In genomic region chr1:6461237-6461530, GRCh38 we compare ENCODE assay signal across 15 cellular contexts. TPM values are rescaled to one million over a fixed set of nuclear protein-coding genes. Genes with fewer than 3 reads are reported as not detected.
DNase-seq lines count a peak whose midpoint lies in the region; ATAC-seq, FAIRE-seq and TF ChIP-seq lines count a peak whose summit lies in the region.
"Had no signal": no experiment of that assay in that cellular context is flagged by ENCODE, and none has a peak within 500 bp of the region (broad histone marks: within the 10 kb centered on the region; RNA-seq: fewer than 3 reads in every experiment).

No MANE protein-coding gene starts in this region.

- H3K4me3 ChIP-seq in GM23248 (no peak overlapping the region), K562 (no peak overlapping the region), mucosa of stomach (ENCODE audit: low read length) (no peak overlapping the region), PC-3 (ENCODE audit: low read length) (no peak overlapping the region)

- DNase-seq in T-helper 1 cell (no peak), GM23248 (peak; percentile 22), K562 (ENCODE audit: extremely low read depth in 1 of 4, low spot score in 3 of 4) (peak in 1 of 4 experiments; percentile 14), chondrocyte (ENCODE audit: low spot score) (no peak), PC-3 (no peak), T1000 (lab: John Stamatoyannopoulos, UW) (no peak)
- DNase-seq: left cardiac atrium, NCI-H187 treated with DMSO at 0.1 percent for 48 hours, NCI-H524 treated with DMSO at 0.1 percent for 48 hours, psoas muscle, upper lobe of left lung had no signal

- CTCF ChIA-PET in K562 (lab: Yijun Ruan, JAX; ENCODE audit: low intra/inter-chr PET ratio): no interaction called here
- CTCF ChIA-PET in PC-3 (lab: Charles Lee): no interaction called here

- H3K27me3 Mint-ChIP-seq in T-helper 1 cell treated with Interleukin-12 subunit alpha and Interleukin-12 subunit beta and Interleukin-4 antibody, amounts not matched to agents 30 μg/mL and 1 μg/mL, for 36 hours (ENCODE audit: low read depth): peaks cover 13% of the 10 kb centered on the region
- no peaks in the 10 kb centered on the region for H3K27me3 Mint-ChIP-seq in chondrocyte (ENCODE audit: low read depth)

- no peak overlapping the region for H2AFZ ChIP-seq in GM23248
- H2AFZ ChIP-seq in K562 (ENCODE audit: low read depth, low read length): no peak overlapping the region
- H2AFZ ChIP-seq in PC-3 (ENCODE audit: low read length): no peak overlapping the region

- H3K9ac ChIP-seq in GM23248 (no peak overlapping the region), K562 (ENCODE audit: insufficient read depth in 1 of 2, low read depth in 2 of 2, low read length in 2 of 2) (no peak overlapping the region), mucosa of stomach (ENCODE audit: low read length) (peak overlapping the region; percentile 47), PC-3 (ENCODE audit: low read length) (no peak overlapping the region)

- FAIRE-seq in K562 (lab: Jason Lieb, UNC): no peak
- FAIRE-seq: colon had no signal

- TF ChIP-seq CTCF in K562 (IDR thresholded peaks at IDR 0.05 in 2 of 3, conservative IDR thresholded peaks at IDR 0.05 in 1 of 3; ENCODE audit: insufficient read depth in 2 of 3, low read depth in 1 of 3, low read length in 3 of 3) (no peak), chondrocyte (IDR thresholded peaks at IDR 0.05) (no peak), PC-3 (conservative IDR thresholded peaks at IDR 0.05; ENCODE audit: low read depth, low read length) (no peak)

- ATAC-seq in K562 (no peak), PC-3 (no peak)
- ATAC-seq: psoas muscle had no signal

- no peaks in the 10 kb centered on the region for H3K9me3 ChIP-seq in GM23248 (ENCODE audit: low read depth)
- H3K9me3 ChIP-seq in K562 (replicated peaks; ENCODE audit: control insufficient read depth, insufficient read depth, low read depth, low read length): no peaks in the 10 kb centered on the region
- no peaks in the 10 kb centered on the region for H3K9me3 ChIP-seq in mucosa of stomach (ENCODE audit: control insufficient read depth, low read length)
- no peaks in the 10 kb centered on the region for H3K9me3 ChIP-seq in PC-3 (ENCODE audit: low read length)
- H3K9me3 ChIP-seq: psoas muscle, upper lobe of left lung had no signal

- H3K9me1 ChIP-seq in K562 (ENCODE audit: control insufficient read depth, insufficient read depth, low read length): no peaks in the 10 kb centered on the region

- H3K27ac ChIP-seq in GM23248: no peak overlapping the region
- H3K27ac ChIP-seq in K562 (ENCODE audit: extremely low read depth, low read depth, low read length): no peak overlapping the region
- no peak overlapping the region for H3K27ac ChIP-seq in PC-3 (ENCODE audit: low read length)
- H3K27ac ChIP-seq: 22Rv1, psoas muscle had no signal

- H3K36me3 ChIP-seq in GM23248 (ENCODE audit: low read depth) (no peaks in the 10 kb centered on the region), K562 (ENCODE audit: control insufficient read depth, insufficient read depth, low read length) (no peaks in the 10 kb centered on the region), mucosa of stomach (ENCODE audit: control insufficient read depth, insufficient read depth, low read length) (no peaks in the 10 kb centered on the region), PC-3 (ENCODE audit: low read depth, low read length) (peaks cover 16% of the 10 kb centered on the region)

- TF ChIP-seq RAD21 in K562 (CRISPR knock-in tag; conservative IDR thresholded peaks at IDR 0.05 in 1 of 2, IDR thresholded peaks at IDR 0.05 in 1 of 2): no peak

- no TSS peak for BruUV-seq in K562 (replicated peaks; lab: Mats Ljungman, UMichigan)
- no TSS peak for BruUV-seq in PC-3 (replicated peaks; lab: Mats Ljungman, UMichigan)

- intact Hi-C loops in K562 (cut with micrococcal nuclease) (no loop called here), PC-3 (cut with micrococcal nuclease) (no loop called here)

- H3K27me3 ChIP-seq in GM23248 (replicated peaks; ENCODE audit: insufficient read depth) (peaks cover 23% of the 10 kb centered on the region), K562 (ENCODE audit: control insufficient read depth in 2 of 2, insufficient read depth in 2 of 2, low read length in 2 of 2) (peaks cover 64 to 80% of the 10 kb centered on the region in 2 experiments), mucosa of stomach (ENCODE audit: control insufficient read depth, insufficient read depth, low read length) (peaks cover 36% of the 10 kb centered on the region), PC-3 (ENCODE audit: low read length) (no peaks in the 10 kb centered on the region)

- H4K20me1 ChIP-seq in GM23248 (ENCODE audit: insufficient read depth): no peaks in the 10 kb centered on the region
- H4K20me1 ChIP-seq in K562 (replicated peaks; ENCODE audit: control insufficient read depth, insufficient read depth, low read length): peaks cover 27% of the 10 kb centered on the region
- no peaks in the 10 kb centered on the region for H4K20me1 ChIP-seq in PC-3 (ENCODE audit: low read length)

- 35 to 55% methylated on average over 28 to 29 of the region's 29 CpGs for WGBS in GM23248 (ENCODE audit: low coverage in 1 of 2, low lambda C conversion rate in 2 of 2, missing lambda C conversion rate in 2 of 2), 2 experiments
- 40% methylated on average over 29 of the region's 29 CpGs for WGBS in K562 (ENCODE audit: insufficient coverage, low coverage, missing lambda C conversion rate)

- no peak for TF ChIP-seq POLR2A in K562 (conservative IDR thresholded peaks at IDR 0.05)

- H3K4me2 ChIP-seq in GM23248 (ENCODE audit: unreplicated experiment) (no peak overlapping the region), K562 (ENCODE audit: insufficient read depth, low read length) (no peak overlapping the region), PC-3 (ENCODE audit: low read length) (no peak overlapping the region)

- no peaks in the 10 kb centered on the region for H3K9me3 Mint-ChIP-seq in T-helper 1 cell treated with Interleukin-12 subunit alpha and Interleukin-12 subunit beta and Interleukin-4 antibody, amounts not matched to agents 30 μg/mL and 1 μg/mL, for 36 hours
- H3K9me3 Mint-ChIP-seq in chondrocyte (ENCODE audit: low read depth): no peaks in the 10 kb centered on the region

- H3K36me3 Mint-ChIP-seq in T-helper 1 cell treated with Interleukin-12 subunit alpha and Interleukin-12 subunit beta and Interleukin-4 antibody, amounts not matched to agents 30 μg/mL and 1 μg/mL, for 36 hours (ENCODE audit: low read depth): peaks cover 43% of the 10 kb centered on the region
- peaks cover 18% of the 10 kb centered on the region for H3K36me3 Mint-ChIP-seq in chondrocyte (ENCODE audit: low read depth)

- H3F3A ChIP-seq in GM23248 (ENCODE audit: insufficient read depth) (no peaks in the 10 kb centered on the region), PC-3 (ENCODE audit: low read length, unreplicated experiment) (no peaks in the 10 kb centered on the region)

- TF ChIP-seq EP300 in K562 (IDR thresholded peaks at IDR 0.05; ENCODE audit: low read length): no peak

- H3K79me2 ChIP-seq in GM23248 (ENCODE audit: insufficient read depth) (no peaks in the 10 kb centered on the region), K562 (ENCODE audit: control insufficient read depth, insufficient read depth, low read length) (no peaks in the 10 kb centered on the region), PC-3 (ENCODE audit: low read length) (no peaks in the 10 kb centered on the region)

- peak overlapping the region; percentile 90 for H3K4me3 Mint-ChIP-seq in T-helper 1 cell treated with Interleukin-12 subunit alpha and Interleukin-12 subunit beta and Interleukin-4 antibody, amounts not matched to agents 30 μg/mL and 1 μg/mL, for 36 hours
- no peak overlapping the region for H3K4me3 Mint-ChIP-seq in chondrocyte (ENCODE audit: unreplicated experiment)

- POLR2A ChIA-PET in K562 (lab: Yijun Ruan, JAX): interaction anchor here (0.6 kb wide), 1 partner anchor 228 kb away, joined by 3 read pairs; no protein-coding TSS in a partner anchor
- POLR2A ChIA-PET in PC-3 (lab: Charles Lee; ENCODE audit: unreplicated experiment): no interaction called here

- in situ Hi-C loops in GM23248 (cut with MboI): no loop called here
- in situ Hi-C loops in K562 (cut with MboI): no loop called here

- H3K9me2 ChIP-seq in GM23248 (ENCODE audit: insufficient read depth) (no peaks in the 10 kb centered on the region), PC-3 (replicated peaks; ENCODE audit: low read length) (no peaks in the 10 kb centered on the region)

- no peaks in the 10 kb centered on the region for H3K4me1 ChIP-seq in GM23248 (ENCODE audit: insufficient read depth)
- peaks cover 0 to 50% of the 10 kb centered on the region in 2 experiments; a peak in 2 of 5 replicates for H3K4me1 ChIP-seq in K562 (replicated peaks in 1 of 2; ENCODE audit: control insufficient read depth in 2 of 2, insufficient read depth in 2 of 2, low read length in 2 of 2)
- peaks cover 10% of the 10 kb centered on the region for H3K4me1 ChIP-seq in mucosa of stomach (ENCODE audit: control insufficient read depth, insufficient read depth, low read length)
- H3K4me1 ChIP-seq in PC-3 (ENCODE audit: insufficient read depth, low read length): no peaks in the 10 kb centered on the region
- H3K4me1 ChIP-seq: psoas muscle had no signal

- H3K27ac Mint-ChIP-seq in T-helper 1 cell treated with Interleukin-12 subunit alpha and Interleukin-12 subunit beta and Interleukin-4 antibody, amounts not matched to agents 30 μg/mL and 1 μg/mL, for 36 hours: peak overlapping the region; percentile 94
- H3K27ac Mint-ChIP-seq in chondrocyte (ENCODE audit: unreplicated experiment): no peak overlapping the region

- H3K4me1 Mint-ChIP-seq in T-helper 1 cell treated with Interleukin-12 subunit alpha and Interleukin-12 subunit beta and Interleukin-4 antibody, amounts not matched to agents 30 μg/mL and 1 μg/mL, for 36 hours (ENCODE audit: low read depth): peaks cover 43% of the 10 kb centered on the region
- no peaks in the 10 kb centered on the region for H3K4me1 Mint-ChIP-seq in chondrocyte (ENCODE audit: low read depth)

RNA-seq across cellular contexts. Expression of gene TNFRSF25, which starts 4.8 kb away (rescaled TPM):
- 5.6 and 12.1 TPM in 2 replicates for total RNA-seq in GM23248 (2014; rRNA removed; shearing (Covaris generic))
- polyA plus RNA-seq in GM23248 (2016; fragmentation: Nextera tagmentation; extraction: Ambion mirVana): 2.5 and 3.1 TPM in 2 replicates
- 2.3 TPM in 1 of 2 replicates, not detected in the other for total RNA-seq in K562 (2011; cell fraction: chromatin; rRNA removed; ENCODE audit: low replicate concordance)
- total RNA-seq in K562 (2011; cell fraction: nucleolus; rRNA removed): 0.26 and 2.2 TPM in 2 replicates
- 1.2 and 1.6 TPM in 2 replicates for total RNA-seq in K562 (2011; cell fraction: nucleoplasm; rRNA removed)
- not detected in 2 replicates for total RNA-seq in K562 (2014; rRNA removed)
- total RNA-seq in K562 (2014; rRNA removed; fragmentation: Illumina TruSeq; extraction: Trizol): not detected in 2 replicates
- not detected in 2 replicates for total RNA-seq in K562 (2015; rRNA removed; fragmentation: Illumina TruSeq; extraction: Trizol)
- total RNA-seq in K562 (2021): 0.49 and 0.89 TPM in 2 replicates
- polyA plus RNA-seq in K562 (2011; rRNA removed): 0.14 and 0.24 TPM in 2 replicates
- polyA plus RNA-seq in K562 (2011; cell fraction: cytosol; rRNA removed): 0.16 and 0.30 TPM in 2 replicates
- 0.90 and 2.6 TPM in 2 replicates for polyA plus RNA-seq in K562 (2011; cell fraction: nucleus; rRNA removed)
- polyA plus RNA-seq in K562 (2012): 0.10 and 0.14 TPM in 2 replicates
- not detected in 2 replicates for polyA plus RNA-seq in K562 (2014; fragmentation: Illumina TruSeq; extraction: Trizol)
- polyA plus RNA-seq in K562 (2014; fragmentation: Nextera tagmentation; extraction: Ambion mirVana): not detected
- not detected in 2 replicates for polyA plus RNA-seq in K562 (2014; rRNA removed)
- not detected in 2 replicates for polyA minus RNA-seq in K562 (2011; rRNA and poly(A)+ RNA removed)
- not detected in 2 replicates for polyA minus RNA-seq in K562 (2011; cell fraction: cytosol; rRNA and poly(A)+ RNA removed)
- polyA minus RNA-seq in K562 (2011; cell fraction: nucleus; rRNA and poly(A)+ RNA removed): 0.13 TPM in 1 of 2 replicates, not detected in the other
- total RNA-seq in chondrocyte: 20.1 to 32.4 TPM (median 21.4 TPM) in 3 replicates
- total RNA-seq in PC-3 (2014; rRNA removed): 42.5 and 60.1 TPM in 2 replicates

RNA-seq across cellular contexts. Expression of gene PLEKHG5, which starts 30.3 kb away (rescaled TPM):
- total RNA-seq in GM23248 (2014; rRNA removed; shearing (Covaris generic)): 7.0 and 7.6 TPM in 2 replicates
- polyA plus RNA-seq in GM23248 (2016; fragmentation: Nextera tagmentation; extraction: Ambion mirVana) (2.0 and 2.8 TPM in 2 replicates), K562 (2011; rRNA removed) (0.11 and 0.16 TPM in 2 replicates), K562 (2014; fragmentation: Illumina TruSeq; extraction: Trizol) (0.07 and 0.12 TPM in 2 replicates), K562 (2014; fragmentation: Nextera tagmentation; extraction: Ambion mirVana) (not detected), K562 (2014; rRNA removed) (0.13 and 0.26 TPM in 2 replicates)
- total RNA-seq in K562 (2011; cell fraction: chromatin; rRNA removed; ENCODE audit: low replicate concordance): 0.51 and 2.5 TPM in 2 replicates
- 1.4 and 1.5 TPM in 2 replicates for total RNA-seq in K562 (2011; cell fraction: nucleolus; rRNA removed)
- total RNA-seq in K562 (2011; cell fraction: nucleoplasm; rRNA removed): 0.88 and 0.99 TPM in 2 replicates
- total RNA-seq in K562 (2014; rRNA removed) (0.05 and 0.20 TPM in 2 replicates), K562 (2014; rRNA removed; fragmentation: Illumina TruSeq; extraction: Trizol) (0.04 TPM in 1 of 2 replicates, not detected in the other), K562 (2015; rRNA removed; fragmentation: Illumina TruSeq; extraction: Trizol) (not detected in 2 replicates), K562 (2021) (0.29 TPM in 2 replicates), chondrocyte (32.4 to 50.5 TPM (median 33.6 TPM) in 3 replicates), PC-3 (2014; rRNA removed) (42.8 and 66.1 TPM in 2 replicates)
- polyA plus RNA-seq in K562 (2011; cell fraction: cytosol; rRNA removed): 0.06 and 0.49 TPM in 2 replicates
- 0.94 and 1.8 TPM in 2 replicates for polyA plus RNA-seq in K562 (2011; cell fraction: nucleus; rRNA removed)
- 0.04 and 0.07 TPM in 2 replicates for polyA plus RNA-seq in K562 (2012)
- polyA minus RNA-seq in K562 (2011; rRNA and poly(A)+ RNA removed): 0.12 and 0.14 TPM in 2 replicates
- 0.29 TPM in 1 of 2 replicates, not detected in the other for polyA minus RNA-seq in K562 (2011; cell fraction: cytosol; rRNA and poly(A)+ RNA removed)
- 1.2 TPM in 2 replicates for polyA minus RNA-seq in K562 (2011; cell fraction: nucleus; rRNA and poly(A)+ RNA removed)

RNA-seq across cellular contexts. Expression of gene ESPN, which starts 36.6 kb away (rescaled TPM):
- not detected in 2 replicates for total RNA-seq in GM23248 (2014; rRNA removed; shearing (Covaris generic))
- polyA plus RNA-seq in GM23248 (2016; fragmentation: Nextera tagmentation; extraction: Ambion mirVana) (not detected in 2 replicates), K562 (2011; rRNA removed) (0.54 and 2.9 TPM in 2 replicates), K562 (2014; fragmentation: Illumina TruSeq; extraction: Trizol) (0.07 and 0.11 TPM in 2 replicates), K562 (2014; fragmentation: Nextera tagmentation; extraction: Ambion mirVana) (not detected), K562 (2014; rRNA removed) (0.65 and 2.9 TPM in 2 replicates)
- 1.6 and 6.0 TPM in 2 replicates for total RNA-seq in K562 (2011; cell fraction: chromatin; rRNA removed; ENCODE audit: low replicate concordance)
- total RNA-seq in K562 (2011; cell fraction: nucleolus; rRNA removed): 4.0 and 4.7 TPM in 2 replicates
- total RNA-seq in K562 (2011; cell fraction: nucleoplasm; rRNA removed): 1.8 and 2.4 TPM in 2 replicates
- total RNA-seq in K562 (2014; rRNA removed) (0.36 and 0.45 TPM in 2 replicates), K562 (2014; rRNA removed; fragmentation: Illumina TruSeq; extraction: Trizol) (0.07 TPM in 1 of 2 replicates, not detected in the other), K562 (2015; rRNA removed; fragmentation: Illumina TruSeq; extraction: Trizol) (0.15 TPM in 1 of 2 replicates, not detected in the other), K562 (2021) (1.2 and 1.7 TPM in 2 replicates), chondrocyte (0.57 to 2.5 TPM (median 2.1 TPM) in 3 replicates), PC-3 (2014; rRNA removed) (11.1 and 14.1 TPM in 2 replicates)
- 1.2 and 1.9 TPM in 2 replicates for polyA plus RNA-seq in K562 (2011; cell fraction: cytosol; rRNA removed)
- 9.2 and 25.5 TPM in 2 replicates for polyA plus RNA-seq in K562 (2011; cell fraction: nucleus; rRNA removed)
- 2.0 and 5.0 TPM in 2 replicates for polyA plus RNA-seq in K562 (2012)
- polyA minus RNA-seq in K562 (2011; rRNA and poly(A)+ RNA removed): 0.11 TPM in 1 of 2 replicates, not detected in the other
- 0.95 and 3.8 TPM in 2 replicates for polyA minus RNA-seq in K562 (2011; cell fraction: cytosol; rRNA and poly(A)+ RNA removed)
- 3.4 and 3.5 TPM in 2 replicates for polyA minus RNA-seq in K562 (2011; cell fraction: nucleus; rRNA and poly(A)+ RNA removed)
- total RNA-seq: psoas muscle had no signal

RNA-seq across cellular contexts. Expression of gene HES2, which starts 41.5 kb away (rescaled TPM):
- total RNA-seq in GM23248 (2014; rRNA removed; shearing (Covaris generic)): not detected in 2 replicates
- not detected in 2 replicates for polyA plus RNA-seq in GM23248 (2016; fragmentation: Nextera tagmentation; extraction: Ambion mirVana)
- 0.65 and 0.90 TPM in 2 replicates for total RNA-seq in K562 (2011; cell fraction: chromatin; rRNA removed; ENCODE audit: low replicate concordance)
- 0.53 and 1.7 TPM in 2 replicates for total RNA-seq in K562 (2011; cell fraction: nucleolus; rRNA removed)
- 0.53 and 0.66 TPM in 2 replicates for total RNA-seq in K562 (2011; cell fraction: nucleoplasm; rRNA removed)
- 0.04 and 0.05 TPM in 2 replicates for total RNA-seq in K562 (2014; rRNA removed)
- 0.07 TPM in 1 of 2 replicates, not detected in the other for total RNA-seq in K562 (2014; rRNA removed; fragmentation: Illumina TruSeq; extraction: Trizol)
- not detected in 2 replicates for total RNA-seq in K562 (2015; rRNA removed; fragmentation: Illumina TruSeq; extraction: Trizol)
- total RNA-seq in K562 (2021): 0.18 TPM in 1 of 2 replicates, not detected in the other
- polyA plus RNA-seq in K562 (2011; rRNA removed): 0.08 and 0.15 TPM in 2 replicates
- polyA plus RNA-seq in K562 (2011; cell fraction: cytosol; rRNA removed): 0.21 and 0.25 TPM in 2 replicates
- 0.25 and 0.80 TPM in 2 replicates for polyA plus RNA-seq in K562 (2011; cell fraction: nucleus; rRNA removed)
- polyA plus RNA-seq in K562 (2012): 0.08 TPM in 1 of 2 replicates, not detected in the other
- polyA plus RNA-seq in K562 (2014; fragmentation: Illumina TruSeq; extraction: Trizol): 0.06 TPM in 2 replicates
- polyA plus RNA-seq in K562 (2014; fragmentation: Nextera tagmentation; extraction: Ambion mirVana): not detected
- polyA plus RNA-seq in K562 (2014; rRNA removed): not detected in 2 replicates
- polyA minus RNA-seq in K562 (2011; rRNA and poly(A)+ RNA removed): 0.30 and 0.32 TPM in 2 replicates
- 0.91 TPM in 1 of 2 replicates, not detected in the other for polyA minus RNA-seq in K562 (2011; cell fraction: cytosol; rRNA and poly(A)+ RNA removed)
- 0.11 and 0.81 TPM in 2 replicates for polyA minus RNA-seq in K562 (2011; cell fraction: nucleus; rRNA and poly(A)+ RNA removed)
- 0.15 to 0.36 TPM in 2 of 3 replicates, not detected in the other for total RNA-seq in chondrocyte
- 41.0 and 42.9 TPM in 2 replicates for total RNA-seq in PC-3 (2014; rRNA removed)
